Comparison of ENCODE assay signal across 8 cellular contexts in genomic region chr6:26571592-26572296, GRCh38. TPM values are rescaled to one million over a fixed set of nuclear protein-coding genes. Genes with fewer than 3 reads are reported as not detected.
DNase-seq lines count a peak whose midpoint lies in the region; ATAC-seq and TF ChIP-seq lines count a peak whose summit lies in the region.

No MANE protein-coding gene starts in this region.

- no peak for TF ChIP-seq POLR2A in esophagus muscularis mucosa (IDR thresholded peaks at IDR 0.05; ENCODE audit: low read depth)
- no peak for TF ChIP-seq POLR2A in transverse colon (IDR thresholded peaks at IDR 0.05)

- ATAC-seq in activated CD8-positive, alpha-beta memory T cell treated with anti-CD3 and anti-CD28 coated beads, Interleukin-2, amount 10 ng/mL, durations not matched to agents 7 days and 5 days, result peak; percentile 34
- no peak for ATAC-seq in GM21528 (IDR thresholded peaks at IDR 0.05; ENCODE audit: low FRiP score, unreplicated experiment)

- TF ChIP-seq EP300 in esophagus muscularis mucosa (IDR thresholded peaks at IDR 0.05) (no peak), transverse colon (IDR thresholded peaks at IDR 0.05; ENCODE audit: low read depth) (no peak)

- H3K36me3 Mint-ChIP-seq in activated CD8-positive, alpha-beta memory T cell treated with anti-CD3 and anti-CD28 coated beads, Interleukin-2, amount 10 ng/mL, durations not matched to agents 7 days and 5 days, result peaks cover 3% of the 10 kb centered on the region

- H3K4me3 Mint-ChIP-seq in activated CD8-positive, alpha-beta memory T cell treated with anti-CD3 and anti-CD28 coated beads, Interleukin-2, amount 10 ng/mL, durations not matched to agents 7 days and 5 days, result peak overlapping the region; percentile 83

- H3K27me3 ChIP-seq in BE2C (no peaks in the 10 kb centered on the region), esophagus muscularis mucosa (peaks cover 0 to 18% (median 5%) of the 10 kb centered on the region in 4 donors), transverse colon (peaks cover 14% of the 10 kb centered on the region)

- H3K36me3 ChIP-seq in BE2C (no peaks in the 10 kb centered on the region), esophagus muscularis mucosa (no peaks in the 10 kb centered on the region), transverse colon (no peaks in the 10 kb centered on the region)

- H3K4me3 ChIP-seq in BE2C (ENCODE audit: low read depth, low read length), result peak overlapping the region; percentile 87
- peak overlapping the region; percentile 63 for H3K4me3 ChIP-seq in HFF-Myc (replicated peaks; ENCODE audit: low read depth, low read length)
- peak overlapping the region; percentile 43 to 58 (median 51) for H3K4me3 ChIP-seq in esophagus muscularis mucosa
- peak overlapping the region in 3 of 4 donors; percentile 38 to 49 (median 38) for H3K4me3 ChIP-seq in transverse colon

- no peak for TF ChIP-seq CTCF in BE2C (IDR thresholded peaks at IDR 0.05; ENCODE audit: low read depth, low read length)
- TF ChIP-seq CTCF in HFF-Myc (IDR thresholded peaks at IDR 0.05; ENCODE audit: low read depth, low read length, missing control alignments), result no peak
- TF ChIP-seq CTCF in esophagus muscularis mucosa (IDR thresholded peaks at IDR 0.05), result no peak
- TF ChIP-seq CTCF in transverse colon (IDR thresholded peaks at IDR 0.05), result no peak

- in situ Hi-C loops in transverse colon (cut with MboI; ENCODE audit: low pct_ligation_motif_present in 1 of 4, low pct_unique_long_range_greater_than_20kb in 1 of 4, low sequenced_read_pairs in 3 of 4), result loop anchor here in 3 of 4 donors (10.0 kb wide), 2 partner anchors 227 to 237 kb away; no protein-coding TSS in a partner anchor

- H3K27ac Mint-ChIP-seq in activated CD8-positive, alpha-beta memory T cell treated with anti-CD3 and anti-CD28 coated beads, Interleukin-2, amount 10 ng/mL, durations not matched to agents 7 days and 5 days, result peak overlapping the region; percentile 81

- intact Hi-C loops in esophagus muscularis mucosa (cut with DNase I) (no loop called here), transverse colon (cut with DNase I; ENCODE audit: low total_unique reads) (no loop called here)

- H3K27me3 Mint-ChIP-seq in activated CD8-positive, alpha-beta memory T cell treated with anti-CD3 and anti-CD28 coated beads, Interleukin-2, amount 10 ng/mL, durations not matched to agents 7 days and 5 days, result peaks cover 9% of the 10 kb centered on the region

- H3K4me1 ChIP-seq in BE2C (no peaks in the 10 kb centered on the region), esophagus muscularis mucosa (peaks cover 6 to 22% (median 20%) of the 10 kb centered on the region in 4 donors), transverse colon (peaks cover 0 to 15% (median 5%) of the 10 kb centered on the region in 4 donors)

- H3K9me3 Mint-ChIP-seq in activated CD8-positive, alpha-beta memory T cell treated with anti-CD3 and anti-CD28 coated beads, Interleukin-2, amount 10 ng/mL, durations not matched to agents 7 days and 5 days (ENCODE audit: low read depth), result no peaks in the 10 kb centered on the region

- H3K9me3 ChIP-seq in BE2C (no peaks in the 10 kb centered on the region), esophagus muscularis mucosa (no peaks in the 10 kb centered on the region), transverse colon (no peaks in the 10 kb centered on the region)

- CTCF ChIA-PET in activated CD8-positive, alpha-beta memory T cell treated with anti-CD3 and anti-CD28 coated beads, Interleukin-2, amount 10 ng/mL, durations not matched to agents 7 days and 5 days (lab: Charles Lee), result interaction anchor here (0.6 to 6.9 kb wide), 23 partner anchors 8 to 1253 kb away, joined by 3 to 136 read pairs (median 4); no protein-coding TSS in a partner anchor

- 8% methylated on average over 24 of the region's 24 CpGs for WGBS in esophagus muscularis mucosa
- 7 to 9% methylated on average over 17 to 24 of the region's 24 CpGs for WGBS in transverse colon (ENCODE audit: low coverage in 1 of 2), 2 donors

- H3K4me1 Mint-ChIP-seq in activated CD8-positive, alpha-beta memory T cell treated with anti-CD3 and anti-CD28 coated beads, Interleukin-2, amount 10 ng/mL, durations not matched to agents 7 days and 5 days, result peaks cover 42% of the 10 kb centered on the region

- peak; percentile 69 for DNase-seq in BE2C
- peak; percentile 88 for DNase-seq in HFF-Myc (ENCODE audit: extremely low read depth, low read depth)
- peak; percentile 97 for DNase-seq in NCI-H69 (lab: John Stamatoyannopoulos, UW)
- DNase-seq in activated CD8-positive, alpha-beta memory T cell treated with anti-CD3 and anti-CD28 coated beads, Interleukin-2, amount 10 ng/mL, durations not matched to agents 7 days and 5 days, result peak; percentile 65
- DNase-seq in esophagus muscularis mucosa (ENCODE audit: extremely low spot score), result no peak
- peak; percentile 86 for DNase-seq in myocyte (ENCODE audit: low read depth)
- peak; percentile 47 for DNase-seq in transverse colon

- H3K27ac ChIP-seq in esophagus muscularis mucosa (replicated peaks in 1 of 4), result peak overlapping the region; percentile 42 to 63 (median 56)
- H3K27ac ChIP-seq in transverse colon, result peak overlapping the region; percentile 52 to 55 (median 54)

RNA-seq across cellular contexts. Expression of gene ABT1, which starts 25.0 kb away (rescaled TPM):
- 65.8 TPM for polyA plus RNA-seq in BE2C (2012; ENCODE audit: insufficient read depth, insufficient read length, low read depth)
- total RNA-seq in activated CD8-positive, alpha-beta memory T cell treated with anti-CD3 and anti-CD28 coated beads, Interleukin-2, amount 10 ng/mL, durations not matched to agents 7 days and 5 days, result 10 to 100 TPM; 23.4 to 30.0 TPM
- total RNA-seq in esophagus muscularis mucosa (10 to 100 TPM; 13.3 to 18.2 (median 16.1) TPM), myocyte (9.5 and 13.4 TPM in 2 replicates), transverse colon (10 to 100 TPM in 3 of 4 donors, 1 to 10 TPM in 1; 5.6 to 16.5 (median 12.4) TPM)
- polyA plus RNA-seq in myocyte (2012), result 10.4 TPM

RNA-seq across cellular contexts. Expression of gene HMGN4, which starts 33.6 kb away (rescaled TPM):
- polyA plus RNA-seq in BE2C (2012; ENCODE audit: insufficient read depth, insufficient read length, low read depth), result 59.1 TPM
- 10 to 100 TPM; 75.6 to 78.4 TPM for total RNA-seq in activated CD8-positive, alpha-beta memory T cell treated with anti-CD3 and anti-CD28 coated beads, Interleukin-2, amount 10 ng/mL, durations not matched to agents 7 days and 5 days
- total RNA-seq in esophagus muscularis mucosa, result 100 to 1,000 TPM in 1 of 4 donors, 10 to 100 TPM in 3; 80.2 to 117 (median 86.5) TPM
- total RNA-seq in myocyte, result 57.1 and 57.8 TPM in 2 replicates
- 40.4 TPM for polyA plus RNA-seq in myocyte (2012)
- total RNA-seq in transverse colon, result 10 to 100 TPM; 20.3 to 69.6 (median 62.8) TPM
